1 cellular context compared by ENCODE assay signal in the genomic region with DNA sequence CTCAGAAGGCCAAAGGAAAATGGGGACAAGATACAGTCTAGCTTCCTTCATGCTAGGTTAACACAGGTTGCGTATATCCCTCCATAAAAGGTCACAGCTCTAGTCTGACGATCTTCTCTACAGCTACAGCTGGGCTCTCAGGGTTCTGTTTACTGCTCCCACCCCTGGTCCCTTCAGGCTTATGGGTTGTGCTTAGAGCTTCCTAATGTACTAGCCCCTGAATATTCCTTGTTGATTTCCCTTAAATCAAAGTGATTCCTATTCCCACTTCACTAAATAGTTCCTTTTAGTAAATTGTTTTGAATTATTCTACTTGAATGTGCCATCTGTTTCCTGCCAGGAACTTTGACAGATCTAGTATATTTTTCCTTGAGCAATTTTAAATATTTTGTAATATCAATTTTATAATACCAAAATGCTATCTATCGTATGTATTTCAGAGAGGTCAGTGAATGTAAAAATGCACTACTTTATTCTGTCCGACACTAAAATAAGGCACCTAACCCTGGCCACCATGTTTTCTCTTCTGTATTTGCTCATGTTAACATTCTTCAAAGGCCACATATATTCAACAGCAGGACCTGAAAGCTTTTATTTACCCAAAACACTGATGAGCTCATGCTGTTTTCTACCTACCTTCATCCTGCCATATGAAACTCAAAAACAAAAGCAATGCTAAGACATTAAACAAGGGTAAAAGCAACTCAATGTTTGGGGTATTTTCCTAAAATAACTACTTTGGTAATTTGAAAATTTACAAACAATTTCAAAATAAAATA.
A peak's percentile ranks its signal among the peaks of the same experiment; 100 is the strongest.
TF ChIP-seq lines count a peak whose summit lies in the region.

No MANE protein-coding gene starts in this region.

TF ChIP-seq in HepG2, 621 proteins besides CTCF, POLR2A, EP300 and RAD21 (continued from another document and continues in another):
- TF ChIP-seq NR3C1 (CRISPR knock-in tag; IDR thresholded peaks at IDR 0.05) = no peak
- no peak for TF ChIP-seq ELF1 (CRISPR knock-in tag; IDR thresholded peaks at IDR 0.05)
- 0 out of 2 replicates have a peak, but pooled peaks have one; percentile 15 for TF ChIP-seq HMG20A (CRISPR knock-in tag; IDR thresholded peaks at IDR 0.05; ENCODE audit: borderline replicate concordance)
- no peak for TF ChIP-seq SRSF1 (optimal IDR thresholded peaks at IDR 0.05; ENCODE audit: low read depth, low read length)
- no peak for TF ChIP-seq ZMYM2 (CRISPR knock-in tag; IDR thresholded peaks at IDR 0.05)
- no peak for TF ChIP-seq THAP9 (CRISPR knock-in tag; IDR thresholded peaks at IDR 0.05; ENCODE audit: borderline replicate concordance)
- no peak for TF ChIP-seq ARNT (IDR thresholded peaks at IDR 0.05)
- TF ChIP-seq ZNF446 (CRISPR knock-in tag; IDR thresholded peaks at IDR 0.05) = no peak
- TF ChIP-seq HOMEZ (CRISPR knock-in tag; IDR thresholded peaks at IDR 0.05; ENCODE audit: low read depth) = peak; percentile 78; the same call in 1 of the 2 replicates
- peak; percentile 37 for TF ChIP-seq TCF7 (IDR thresholded peaks at IDR 0.05; ENCODE audit: low read depth)
- TF ChIP-seq SIX4 (CRISPR knock-in tag; IDR thresholded peaks at IDR 0.05) = no peak
- TF ChIP-seq CEBPZ (IDR thresholded peaks at IDR 0.05; ENCODE audit: low read length) = no peak
- no peak for TF ChIP-seq ZNF549 (CRISPR knock-in tag; IDR thresholded peaks at IDR 0.05)
- no peak for TF ChIP-seq SMC3 (IDR thresholded peaks at IDR 0.05; ENCODE audit: low read length)
- TF ChIP-seq ZNF589 (CRISPR knock-in tag; conservative IDR thresholded peaks at IDR 0.05) = no peak
- TF ChIP-seq SCMH1 (CRISPR knock-in tag; IDR thresholded peaks at IDR 0.05; ENCODE audit: borderline replicate concordance) = no peak
- no peak for TF ChIP-seq ZNF740 (CRISPR knock-in tag; IDR thresholded peaks at IDR 0.05)
- no peak for TF ChIP-seq ZBTB25 (CRISPR knock-in tag; IDR thresholded peaks at IDR 0.05)
- no peak for TF ChIP-seq CCDC6 (CRISPR knock-in tag; IDR thresholded peaks at IDR 0.05)
- no peak for TF ChIP-seq MBNL3 (CRISPR knock-in tag; conservative IDR thresholded peaks at IDR 0.05)
- TF ChIP-seq, protein P1, sequence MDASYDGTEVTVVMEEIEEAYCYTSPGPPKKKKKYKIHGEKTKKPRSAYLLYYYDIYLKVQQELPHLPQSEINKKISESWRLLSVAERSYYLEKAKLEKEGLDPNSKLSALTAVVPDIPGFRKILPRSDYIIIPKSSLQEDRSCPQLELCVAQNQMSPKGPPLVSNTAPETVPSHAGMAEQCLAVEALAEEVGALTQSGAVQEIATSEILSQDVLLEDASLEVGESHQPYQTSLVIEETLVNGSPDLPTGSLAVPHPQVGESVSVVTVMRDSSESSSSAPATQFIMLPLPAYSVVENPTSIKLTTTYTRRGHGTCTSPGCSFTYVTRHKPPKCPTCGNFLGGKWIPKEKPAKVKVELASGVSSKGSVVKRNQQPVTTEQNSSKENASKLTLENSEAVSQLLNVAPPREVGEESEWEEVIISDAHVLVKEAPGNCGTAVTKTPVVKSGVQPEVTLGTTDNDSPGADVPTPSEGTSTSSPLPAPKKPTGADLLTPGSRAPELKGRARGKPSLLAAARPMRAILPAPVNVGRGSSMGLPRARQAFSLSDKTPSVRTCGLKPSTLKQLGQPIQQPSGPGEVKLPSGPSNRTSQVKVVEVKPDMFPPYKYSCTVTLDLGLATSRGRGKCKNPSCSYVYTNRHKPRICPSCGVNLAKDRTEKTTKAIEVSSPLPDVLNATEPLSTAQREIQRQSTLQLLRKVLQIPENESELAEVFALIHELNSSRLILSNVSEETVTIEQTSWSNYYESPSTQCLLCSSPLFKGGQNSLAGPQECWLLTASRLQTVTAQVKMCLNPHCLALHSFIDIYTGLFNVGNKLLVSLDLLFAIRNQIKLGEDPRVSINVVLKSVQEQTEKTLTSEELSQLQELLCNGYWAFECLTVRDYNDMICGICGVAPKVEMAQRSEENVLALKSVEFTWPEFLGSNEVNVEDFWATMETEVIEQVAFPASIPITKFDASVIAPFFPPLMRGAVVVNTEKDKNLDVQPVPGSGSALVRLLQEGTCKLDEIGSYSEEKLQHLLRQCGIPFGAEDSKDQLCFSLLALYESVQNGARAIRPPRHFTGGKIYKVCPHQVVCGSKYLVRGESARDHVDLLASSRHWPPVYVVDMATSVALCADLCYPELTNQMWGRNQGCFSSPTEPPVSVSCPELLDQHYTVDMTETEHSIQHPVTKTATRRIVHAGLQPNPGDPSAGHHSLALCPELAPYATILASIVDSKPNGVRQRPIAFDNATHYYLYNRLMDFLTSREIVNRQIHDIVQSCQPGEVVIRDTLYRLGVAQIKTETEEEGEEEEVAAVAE (CRISPR knock-in tag; IDR thresholded peaks at IDR 0.05; ENCODE audit: borderline replicate concordance) = no peak
- no peak for TF ChIP-seq PPARG (CRISPR knock-in tag; conservative IDR thresholded peaks at IDR 0.05)
- TF ChIP-seq CENPBD1 (CRISPR knock-in tag; IDR thresholded peaks at IDR 0.05; ENCODE audit: borderline replicate concordance, low read depth) = no peak
- no peak for TF ChIP-seq SP4 (CRISPR knock-in tag; IDR thresholded peaks at IDR 0.05)
- no peak for TF ChIP-seq PRMT3 (CRISPR knock-in tag; IDR thresholded peaks at IDR 0.05; ENCODE audit: borderline replicate concordance, low read depth)
- no peak for TF ChIP-seq MATR3 (CRISPR knock-in tag; IDR thresholded peaks at IDR 0.05)
- no peak for TF ChIP-seq TEAD3 (CRISPR knock-in tag; optimal IDR thresholded peaks at IDR 0.05; ENCODE audit: borderline replicate concordance)
- TF ChIP-seq NFATC3 (CRISPR knock-in tag; IDR thresholded peaks at IDR 0.05) = no peak
- TF ChIP-seq, protein P2, sequence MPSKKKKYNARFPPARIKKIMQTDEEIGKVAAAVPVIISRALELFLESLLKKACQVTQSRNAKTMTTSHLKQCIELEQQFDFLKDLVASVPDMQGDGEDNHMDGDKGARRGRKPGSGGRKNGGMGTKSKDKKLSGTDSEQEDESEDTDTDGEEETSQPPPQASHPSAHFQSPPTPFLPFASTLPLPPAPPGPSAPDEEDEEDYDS (CRISPR knock-in tag; IDR thresholded peaks at IDR 0.05) = no peak
- TF ChIP-seq ZNF180 (CRISPR knock-in tag; IDR thresholded peaks at IDR 0.05; ENCODE audit: borderline replicate concordance, low read depth) = no peak
- TF ChIP-seq ZNF614 (CRISPR knock-in tag; IDR thresholded peaks at IDR 0.05; ENCODE audit: borderline replicate concordance) = no peak
- TF ChIP-seq ZNF546 (CRISPR knock-in tag; conservative IDR thresholded peaks at IDR 0.05) = no peak
- no peak for TF ChIP-seq KMT2A (CRISPR knock-in tag; IDR thresholded peaks at IDR 0.05)
- no peak for TF ChIP-seq ZHX2 (IDR thresholded peaks at IDR 0.05; ENCODE audit: low read depth)
- no peak for TF ChIP-seq ZHX2 (CRISPR knock-in tag; IDR thresholded peaks at IDR 0.05; ENCODE audit: borderline replicate concordance)
- TF ChIP-seq BHLHE40 (IDR thresholded peaks at IDR 0.05; ENCODE audit: low read length) = no peak
